In genomic region chr1:2252423-2252822, GRCh38 we compare ENCODE assay signal across 18 cellular contexts. TPM values are rescaled to one million over a fixed set of nuclear protein-coding genes. Genes with fewer than 3 reads are reported as not detected.
DNase-seq lines count a peak whose midpoint lies in the region; ATAC-seq and TF ChIP-seq lines count a peak whose summit lies in the region.
"Had no signal": no experiment of that assay in that cellular context is flagged by ENCODE, and none has a peak within 500 bp of the region (broad histone marks: within the 10 kb centered on the region; RNA-seq: fewer than 3 reads in every experiment).

No MANE protein-coding gene starts in this region.

- no peaks in the 10 kb centered on the region for H3K36me3 ChIP-seq in prostate gland

- TF ChIP-seq POLR2A in prostate gland (IDR thresholded peaks at IDR 0.05) = no peak

- DNase-seq in activated T-cell treated with anti-CD3 and anti-CD28 coated beads, Interleukin-2, amount 50 U/mL, for 24 hours = no peak
- no peak for DNase-seq in activated T-cell treated with anti-CD3 and anti-CD28 coated beads, Interleukin-2, amount 50 U/mL, for 48 hours
- no peak for DNase-seq in T-helper 2 cell treated with Interferon-gamma antibody and Interleukin-4, amounts not matched to agents 5 μg/mL and 100 μg/mL, for 36 hours (ENCODE audit: low spot score)
- DNase-seq in endothelial cell (ENCODE audit: low spot score) = no peak
- no peak for DNase-seq in prostate gland (ENCODE audit: low spot score)
- DNase-seq in NCI-H1436 (lab: John Stamatoyannopoulos, UW) = no peak
- no peak for DNase-seq in epidermal melanocyte (ENCODE audit: insufficient read length, low spot score)
- DNase-seq: activated CD4-positive, CD25-positive, alpha-beta regulatory T cell treated with anti-CD3 and anti-CD28 coated beads, Interleukin-2, amount 50 U/mL, for 72 hours; activated effector memory CD4-positive, alpha-beta T cell treated with Interleukin-2 at 50 U/mL for 16 hours; Calu3; cerebellar nuclear complex; GDM1; NCI-H1694; NCI-H446 treated with DMSO at 0.1 percent for 48 hours had no signal

- peaks cover 61% of the 10 kb centered on the region for H3K4me1 ChIP-seq in prostate gland (replicated peaks)

- no peaks in the 10 kb centered on the region for H3K9me3 ChIP-seq in prostate gland

- no peak for ATAC-seq in HG02885 (IDR thresholded peaks at IDR 0.05; ENCODE audit: poor library complexity, unreplicated experiment)

- H3K4me3 ChIP-seq in prostate gland = no peak overlapping the region
- H3K4me3 ChIP-seq: SK-N-MC, upper lobe of left lung had no signal

- peak overlapping the region; percentile 36 to 95 for H3K27ac ChIP-seq in prostate gland
- H3K27ac ChIP-seq: epithelial cell of prostate, SK-N-MC had no signal

- peaks cover 20% of the 10 kb centered on the region for H3K36me3 Mint-ChIP-seq in activated T-cell treated with anti-CD3 and anti-CD28 coated beads, Interleukin-2, amount 50 U/mL, for 24 hours (ENCODE audit: low read depth)
- peaks cover 39% of the 10 kb centered on the region for H3K36me3 Mint-ChIP-seq in T-helper 2 cell treated with Interferon-gamma antibody and Interleukin-4, amounts not matched to agents 5 μg/mL and 100 μg/mL, for 36 hours (ENCODE audit: low read depth)
- H3K36me3 Mint-ChIP-seq in endothelial cell (ENCODE audit: low read depth, unreplicated experiment) = peaks cover 16% of the 10 kb centered on the region

- intact Hi-C loops in prostate gland (cut with DNase I) = no loop called here

- 57% methylated on average over 17 of the region's 17 CpGs for WGBS in prostate gland

- peaks cover 3% of the 10 kb centered on the region for H3K9me3 Mint-ChIP-seq in activated T-cell treated with anti-CD3 and anti-CD28 coated beads, Interleukin-2, amount 50 U/mL, for 24 hours
- H3K9me3 Mint-ChIP-seq in T-helper 2 cell treated with Interferon-gamma antibody and Interleukin-4, amounts not matched to agents 5 μg/mL and 100 μg/mL, for 36 hours = peaks cover 13% of the 10 kb centered on the region
- H3K9me3 Mint-ChIP-seq in endothelial cell (ENCODE audit: unreplicated experiment) = no peaks in the 10 kb centered on the region

- peaks cover 65% of the 10 kb centered on the region for H3K4me1 Mint-ChIP-seq in activated T-cell treated with anti-CD3 and anti-CD28 coated beads, Interleukin-2, amount 50 U/mL, for 24 hours (ENCODE audit: low read depth)
- peaks cover 19% of the 10 kb centered on the region for H3K4me1 Mint-ChIP-seq in T-helper 2 cell treated with Interferon-gamma antibody and Interleukin-4, amounts not matched to agents 5 μg/mL and 100 μg/mL, for 36 hours (ENCODE audit: low read depth)
- H3K4me1 Mint-ChIP-seq in endothelial cell (ENCODE audit: unreplicated experiment) = peaks cover 24% of the 10 kb centered on the region

- no peaks in the 10 kb centered on the region for H3K27me3 ChIP-seq in prostate gland (replicated peaks; ENCODE audit: insufficient read depth)
- H3K27me3 ChIP-seq: upper lobe of left lung had no signal

- H3K27me3 Mint-ChIP-seq in activated T-cell treated with anti-CD3 and anti-CD28 coated beads, Interleukin-2, amount 50 U/mL, for 24 hours = no peaks in the 10 kb centered on the region
- H3K27me3 Mint-ChIP-seq in T-helper 2 cell treated with Interferon-gamma antibody and Interleukin-4, amounts not matched to agents 5 μg/mL and 100 μg/mL, for 36 hours (ENCODE audit: low read depth) = no peaks in the 10 kb centered on the region
- peaks cover 24% of the 10 kb centered on the region for H3K27me3 Mint-ChIP-seq in endothelial cell (ENCODE audit: unreplicated experiment)

- no peak for TF ChIP-seq CTCF in endothelial cell (IDR thresholded peaks at IDR 0.05; ENCODE audit: unreplicated experiment)
- TF ChIP-seq CTCF in prostate gland (IDR thresholded peaks at IDR 0.05) = no peak

- H3K27ac Mint-ChIP-seq in activated T-cell treated with anti-CD3 and anti-CD28 coated beads, Interleukin-2, amount 50 U/mL, for 24 hours = peak overlapping the region; percentile 84
- H3K27ac Mint-ChIP-seq in T-helper 2 cell treated with Interferon-gamma antibody and Interleukin-4, amounts not matched to agents 5 μg/mL and 100 μg/mL, for 36 hours = peak overlapping the region; percentile 75
- peak overlapping the region; percentile 70 for H3K27ac Mint-ChIP-seq in endothelial cell (ENCODE audit: unreplicated experiment)

- no peak overlapping the region for H3K4me3 Mint-ChIP-seq in activated T-cell treated with anti-CD3 and anti-CD28 coated beads, Interleukin-2, amount 50 U/mL, for 24 hours
- H3K4me3 Mint-ChIP-seq in T-helper 2 cell treated with Interferon-gamma antibody and Interleukin-4, amounts not matched to agents 5 μg/mL and 100 μg/mL, for 36 hours = no peak overlapping the region
- H3K4me3 Mint-ChIP-seq in endothelial cell (ENCODE audit: unreplicated experiment) = peak overlapping the region; percentile 81

RNA-seq across cellular contexts. Expression of gene SKI, which starts 24.3 kb away (rescaled TPM):
- 73.3 TPM for total RNA-seq in endothelial cell (ENCODE audit: unreplicated experiment)
- 100 to 1,000 TPM in 1 of 2 donors, 10 to 100 TPM in 1; 46.2 to 114 TPM for total RNA-seq in prostate gland

RNA-seq across cellular contexts. Expression of gene FAAP20, which starts 57.9 kb away (rescaled TPM):
- total RNA-seq in endothelial cell (ENCODE audit: unreplicated experiment) (118 TPM), prostate gland (10 to 100 TPM; 55.9 to 70.4 TPM)
